In the genomic region with DNA sequence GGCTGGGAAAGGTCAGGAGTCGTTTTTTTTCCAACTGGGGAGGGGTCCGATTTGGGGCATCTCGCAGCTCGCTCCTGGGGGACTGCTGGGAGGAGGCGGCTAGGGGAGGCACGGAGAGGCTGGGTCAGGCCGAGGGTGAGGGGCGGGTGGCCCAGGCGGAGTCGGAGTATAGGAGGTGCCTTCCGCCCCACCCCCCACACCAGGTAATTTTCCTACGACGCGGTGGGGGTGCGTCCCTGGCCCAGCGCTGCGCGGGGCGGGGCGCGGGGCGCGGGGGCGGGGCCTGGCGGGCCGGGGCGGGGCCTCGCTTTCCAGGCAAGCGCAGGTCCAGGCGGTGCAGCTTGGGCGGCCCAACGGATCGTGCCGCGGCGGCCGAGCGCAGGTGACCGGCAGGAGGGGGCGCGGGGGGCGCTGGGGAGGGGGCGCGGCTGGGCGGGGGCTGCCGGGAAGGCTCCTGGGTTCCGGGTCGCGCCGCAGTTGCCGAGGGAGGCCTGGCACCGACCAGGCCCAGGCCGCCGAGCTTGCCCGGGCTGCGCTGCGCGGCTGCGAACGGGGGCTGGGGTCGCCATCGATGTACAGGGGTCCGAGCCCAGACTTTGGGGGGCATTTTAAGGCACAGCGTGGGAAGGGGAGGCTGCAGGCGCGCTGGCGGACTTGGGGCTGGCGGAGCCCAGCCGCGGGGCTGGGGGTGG, we compare ENCODE assay signal across 8 cellular contexts. TPM values are rescaled to one million over a fixed set of nuclear protein-coding genes. Genes with fewer than 3 reads are reported as not detected.
DNase-seq lines count a peak whose midpoint lies in the region; TF ChIP-seq lines count a peak whose summit lies in the region.

A gene with protein sequence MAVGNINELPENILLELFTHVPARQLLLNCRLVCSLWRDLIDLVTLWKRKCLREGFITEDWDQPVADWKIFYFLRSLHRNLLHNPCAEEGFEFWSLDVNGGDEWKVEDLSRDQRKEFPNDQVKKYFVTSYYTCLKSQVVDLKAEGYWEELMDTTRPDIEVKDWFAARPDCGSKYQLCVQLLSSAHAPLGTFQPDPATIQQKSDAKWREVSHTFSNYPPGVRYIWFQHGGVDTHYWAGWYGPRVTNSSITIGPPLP (plus strand): TSS at position 307 of the 692 bp plus-strand sequence. CDS start 959 bp downstream, outside the sequence.

- H3K4me3 ChIP-seq in liver (ENCODE audit: low read depth in 1 of 3, low read length in 3 of 3), result peak within 1 kb of the TSS; percentile 46 to 74 (median 61)

- H3K9ac ChIP-seq in liver (ENCODE audit: low read depth in 1 of 2, low read length in 2 of 2), result no peak within 1 kb of the TSS

- H3K36me3 ChIP-seq in liver (ENCODE audit: control insufficient read depth in 4 of 4, insufficient read depth in 3 of 4, low read depth in 1 of 4, low read length in 3 of 4), result peaks cover 0 to 2% (median 0%) of the 10 kb centered on the region in 4 donors

- H3K27me3 ChIP-seq in liver (ENCODE audit: control insufficient read depth in 4 of 4, insufficient read depth in 4 of 4, low read length in 3 of 4), result no peaks in the 10 kb centered on the region

- no peak for TF ChIP-seq CTCF in liver (IDR thresholded peaks at IDR 0.05; ENCODE audit: low read depth, low read length, missing input control)

- peaks cover 0 to 28% (median 19%) of the 10 kb centered on the region in 4 donors for H3K4me1 ChIP-seq in liver (ENCODE audit: control insufficient read depth in 4 of 4, insufficient read depth in 4 of 4, low read length in 3 of 4)

- 2% methylated on average over 70 of the region's 70 CpGs for WGBS in liver

- TF ChIP-seq RAD21 in liver (IDR thresholded peaks at IDR 0.05), result no peak

- DNase-seq in SIG-M5 treated with dmso at 0.1 percent for 504 hours (lab: John Stamatoyannopoulos, UW; ENCODE audit: unreplicated experiment) (peak; percentile 5), SIG-M5 (lab: John Stamatoyannopoulos, UW) (no peak), HK-2 (ENCODE audit: unreplicated experiment) (peak; percentile 59), NCI-H2081 (lab: John Stamatoyannopoulos, UW) (no peak)
- DNase-seq in activated CD4-positive, alpha-beta T cell treated with anti-CD3 and anti-CD28 coated beads for 24 hours (ENCODE audit: low read depth in 2 of 2), result peak; percentile 48 to 53
- peak; percentile 52 to 63 (median 56) for DNase-seq in stimulated activated CD4-positive, alpha-beta T cell treated with anti-CD3 and anti-CD28 coated beads, TNF-alpha, amount 100 ng/mL, for 1 hour (ENCODE audit: low read depth in 3 of 3, low spot score in 1 of 3)

- H3K9me3 ChIP-seq in liver (ENCODE audit: control insufficient read depth in 4 of 4, low read length in 3 of 4), result no peaks in the 10 kb centered on the region

- peak within 1 kb of the TSS; percentile 72 for H3K27ac ChIP-seq in cingulate gyrus (ENCODE audit: low read depth, low read length)
- H3K27ac ChIP-seq in liver (ENCODE audit: low read depth in 1 of 2, low read length in 2 of 2), result no peak within 1 kb of the TSS

TF ChIP-seq in liver, 16 proteins besides CTCF, POLR2A, EP300 and RAD21:
- TF ChIP-seq HNF4A (conservative IDR thresholded peaks at IDR 0.05) (no peak), SP1 (IDR thresholded peaks at IDR 0.05) (no peak), EGR1 (IDR thresholded peaks at IDR 0.05; ENCODE audit: low read depth in 2 of 2) (no peak), HNF4G (IDR thresholded peaks at IDR 0.05) (no peak)
- TF ChIP-seq, protein P1, sequence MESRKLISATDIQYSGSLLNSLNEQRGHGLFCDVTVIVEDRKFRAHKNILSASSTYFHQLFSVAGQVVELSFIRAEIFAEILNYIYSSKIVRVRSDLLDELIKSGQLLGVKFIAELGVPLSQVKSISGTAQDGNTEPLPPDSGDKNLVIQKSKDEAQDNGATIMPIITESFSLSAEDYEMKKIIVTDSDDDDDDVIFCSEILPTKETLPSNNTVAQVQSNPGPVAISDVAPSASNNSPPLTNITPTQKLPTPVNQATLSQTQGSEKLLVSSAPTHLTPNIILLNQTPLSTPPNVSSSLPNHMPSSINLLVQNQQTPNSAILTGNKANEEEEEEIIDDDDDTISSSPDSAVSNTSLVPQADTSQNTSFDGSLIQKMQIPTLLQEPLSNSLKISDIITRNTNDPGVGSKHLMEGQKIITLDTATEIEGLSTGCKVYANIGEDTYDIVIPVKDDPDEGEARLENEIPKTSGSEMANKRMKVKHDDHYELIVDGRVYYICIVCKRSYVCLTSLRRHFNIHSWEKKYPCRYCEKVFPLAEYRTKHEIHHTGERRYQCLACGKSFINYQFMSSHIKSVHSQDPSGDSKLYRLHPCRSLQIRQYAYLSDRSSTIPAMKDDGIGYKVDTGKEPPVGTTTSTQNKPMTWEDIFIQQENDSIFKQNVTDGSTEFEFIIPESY (IDR thresholded peaks at IDR 0.05), result no peak

RNA-seq across cellular contexts. Expression of the gene that starts here (rescaled TPM):
- total RNA-seq in liver, result 1 to 10 TPM; 3.6 to 6.4 TPM
- 10 to 100 TPM in 1 of 2 donors, 1 to 10 TPM in 1; 7.1 to 13.2 TPM for polyA plus RNA-seq in liver

Comparison
In these comparisons a context has a peak if more than half of its experiments do, and no peak if none do; other contexts are left out.
1. DNase-seq: peak in SIG-M5 treated with dmso at 0.1 percent for 504 hours (single experiment), HK-2 (single experiment), activated CD4-positive, alpha-beta T cell treated with anti-CD3 and anti-CD28 coated beads for 24 hours (2 of 2) and stimulated activated CD4-positive, alpha-beta T cell treated with anti-CD3 and anti-CD28 coated beads, TNF-alpha, amount 100 ng/mL, for 1 hour (3 of 3); none in SIG-M5 (single experiment) and NCI-H2081 (0 of 2).